ENCODE assay signal across 11 cellular contexts in the genomic region with DNA sequence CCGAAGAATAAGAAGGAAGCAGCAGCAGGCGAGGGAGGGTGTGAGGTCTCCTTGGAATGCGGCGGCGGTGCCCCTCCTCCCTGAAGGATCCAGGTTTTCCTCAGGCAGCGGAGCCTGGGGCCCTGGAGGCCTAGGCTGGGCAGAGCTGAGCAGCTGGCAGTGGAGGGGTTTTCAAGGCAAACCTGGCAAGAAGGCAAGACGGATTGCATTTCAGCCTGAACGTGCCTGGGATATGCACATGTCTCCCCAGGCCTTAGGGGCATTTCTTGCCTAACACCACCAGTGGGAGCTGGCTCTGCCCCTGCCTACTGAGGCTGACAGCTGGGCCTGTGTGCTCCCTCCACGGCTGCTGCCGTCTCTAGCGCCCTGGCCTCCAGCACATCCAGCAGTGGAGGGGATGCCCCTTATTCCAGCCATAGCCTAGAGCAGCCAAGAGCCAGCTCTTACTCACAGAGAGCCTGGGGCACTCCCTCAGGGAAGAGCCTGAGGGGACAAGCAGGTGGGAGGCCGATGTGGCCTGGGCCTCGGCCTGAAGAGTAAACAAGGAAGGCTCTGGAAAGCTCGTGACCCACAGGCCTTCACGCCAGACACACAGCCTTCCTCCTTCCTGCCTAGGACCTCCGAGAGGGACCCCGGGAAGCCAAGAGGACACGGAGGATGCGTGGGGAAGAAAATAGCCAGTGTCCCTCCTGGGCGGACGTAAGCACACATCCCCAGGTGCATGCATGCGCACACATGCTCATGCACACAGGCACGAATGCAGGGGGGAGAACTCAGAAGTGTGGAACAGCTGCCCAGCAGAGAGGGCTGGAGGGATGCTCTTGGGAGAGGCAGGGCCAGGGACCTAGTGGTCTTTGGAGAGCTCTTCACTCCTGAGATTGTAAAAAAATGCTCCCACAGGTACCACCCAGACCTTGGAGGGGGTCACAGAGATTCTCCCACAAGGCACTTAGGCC. TPM values are rescaled to one million over a fixed set of nuclear protein-coding genes. Genes with fewer than 3 reads are reported as not detected.
DNase-seq lines count a peak whose midpoint lies in the region; ATAC-seq, FAIRE-seq and TF ChIP-seq lines count a peak whose summit lies in the region.
"Had no signal": no experiment of that assay in that cellular context is flagged by ENCODE, and none has a peak within 500 bp of the region (broad histone marks: within the 10 kb centered on the region; RNA-seq: fewer than 3 reads in every experiment).

No MANE protein-coding gene starts in this region.

- POLR2A ChIA-PET in AG04450 (lab: Yijun Ruan, JAX) (no interaction called here), K562 (lab: Yijun Ruan, JAX) (interaction anchor here (0.6 kb wide), 2 partner anchors 18 to 35 kb away, joined by 3 read pairs; no protein-coding TSS in a partner anchor)

- H3K79me2 ChIP-seq in K562 (ENCODE audit: control insufficient read depth, insufficient read depth, low read length) = no peaks in the 10 kb centered on the region

- no peak for TF ChIP-seq POLR2A in K562 (conservative IDR thresholded peaks at IDR 0.05)

- no peaks in the 10 kb centered on the region for H3K36me3 ChIP-seq in MG63
- no peaks in the 10 kb centered on the region for H3K36me3 ChIP-seq in K562 (ENCODE audit: control insufficient read depth, insufficient read depth, low read length)
- no peaks in the 10 kb centered on the region for H3K36me3 ChIP-seq in left lung

- in situ Hi-C loops in K562 (cut with MboI) = no loop called here

- H3K9me3 ChIP-seq in AG04450 (ENCODE audit: control insufficient read depth, insufficient read depth, low read length) (no peaks in the 10 kb centered on the region; the same call in 1 of the 2 replicates), MG63 (no peaks in the 10 kb centered on the region), K562 (replicated peaks; ENCODE audit: control insufficient read depth, insufficient read depth, low read depth, low read length) (no peaks in the 10 kb centered on the region), left lung (no peaks in the 10 kb centered on the region)

- H3K4me1 ChIP-seq in K562 (replicated peaks in 1 of 2; ENCODE audit: control insufficient read depth in 2 of 2, insufficient read depth in 2 of 2, low read length in 2 of 2) (peaks cover 0 to 26% of the 10 kb centered on the region in 2 experiments; a peak in 2 of 5 replicates), left lung (no peaks in the 10 kb centered on the region)

- 0 out of 2 replicates have a peak overlapping the region, but pooled peaks have one; percentile 45 for H2AFZ ChIP-seq in K562 (ENCODE audit: low read depth, low read length)

- intact Hi-C loops in K562 (cut with micrococcal nuclease) = no loop called here
- intact Hi-C loops in left lung (cut with DNase I) = no loop called here

- peak overlapping the region; percentile 21 for H3K27ac ChIP-seq in AG04450 (ENCODE audit: low read depth, low read length)
- no peak overlapping the region for H3K27ac ChIP-seq in K562 (ENCODE audit: extremely low read depth, low read depth, low read length)
- H3K27ac ChIP-seq in left lung = no peak overlapping the region

- TF ChIP-seq EP300 in K562 (IDR thresholded peaks at IDR 0.05; ENCODE audit: low read length) = no peak

- peak overlapping the region in 1 of 2 donors; percentile 33 for H3K27ac Mint-ChIP-seq in activated naive CD4-positive, alpha-beta T cell treated with anti-CD3 and anti-CD28 coated beads, Interleukin-2, amount 50 U/mL, for 72 hours
- H3K27ac Mint-ChIP-seq: activated naive CD4-positive, alpha-beta T cell treated with anti-CD3 and anti-CD28 coated beads, Interleukin-2, amount 10 ng/mL, durations not matched to agents 7 days and 5 days; CD8-positive, alpha-beta memory T cell had no signal

- peak overlapping the region in 1 of 2 experiments; percentile 28; a peak in 1 of 4 replicates for H3K9ac ChIP-seq in K562 (ENCODE audit: insufficient read depth in 1 of 2, low read depth in 2 of 2, low read length in 2 of 2)

- H4K20me1 ChIP-seq in K562 (replicated peaks; ENCODE audit: control insufficient read depth, insufficient read depth, low read length) = no peaks in the 10 kb centered on the region

- DNase-seq in AG04450 (ENCODE audit: low read depth, low spot score) (no peak), MG63 (peak; percentile 87), K562 (ENCODE audit: extremely low read depth in 1 of 4, low spot score in 3 of 4) (peak in 1 of 4 experiments; percentile 2), left lung (no peak), GDM1 (lab: John Stamatoyannopoulos, UW) (no peak), mucosa of gallbladder (ENCODE audit: low spot score) (no peak)
- DNase-seq in activated T-cell treated with anti-CD3 and anti-CD28 coated beads, Interleukin-2, amount 50 U/mL, for 1 hour = no peak
- no peak for DNase-seq in activated naive CD4-positive, alpha-beta T cell treated with anti-CD3 and anti-CD28 coated beads, Interleukin-2, amount 50 U/mL, for 72 hours (ENCODE audit: low spot score in 2 of 2)
- DNase-seq: activated naive CD4-positive, alpha-beta T cell treated with anti-CD3 and anti-CD28 coated beads, Interleukin-2, amount 10 ng/mL, durations not matched to agents 7 days and 5 days; CD8-positive, alpha-beta memory T cell had no signal

- no peak for FAIRE-seq in K562 (lab: Jason Lieb, UNC)

- TF ChIP-seq CTCF in AG04450 (IDR thresholded peaks at IDR 0.05; ENCODE audit: low read depth, low read length) = 0 out of 2 replicates have a peak, but pooled peaks have one; percentile 12
- TF ChIP-seq CTCF in K562 (IDR thresholded peaks at IDR 0.05 in 2 of 3, conservative IDR thresholded peaks at IDR 0.05 in 1 of 3; ENCODE audit: insufficient read depth in 2 of 3, low read depth in 1 of 3, low read length in 3 of 3) = no peak
- TF ChIP-seq CTCF in left lung (IDR thresholded peaks at IDR 0.05) = no peak

- no peak for TF ChIP-seq RAD21 in K562 (CRISPR knock-in tag; conservative IDR thresholded peaks at IDR 0.05 in 1 of 2, IDR thresholded peaks at IDR 0.05 in 1 of 2)

- no peak overlapping the region for H3K4me2 ChIP-seq in K562 (ENCODE audit: insufficient read depth, low read length)

- no peaks in the 10 kb centered on the region for H3K36me3 Mint-ChIP-seq in activated naive CD4-positive, alpha-beta T cell treated with anti-CD3 and anti-CD28 coated beads, Interleukin-2, amount 50 U/mL, for 72 hours
- H3K36me3 Mint-ChIP-seq: activated naive CD4-positive, alpha-beta T cell treated with anti-CD3 and anti-CD28 coated beads, Interleukin-2, amount 10 ng/mL, durations not matched to agents 7 days and 5 days; CD8-positive, alpha-beta memory T cell had no signal

- ATAC-seq in K562 (peak; percentile 64), left lung (peak; percentile 33)
- no peak for ATAC-seq in activated naive CD4-positive, alpha-beta T cell treated with anti-CD3 and anti-CD28 coated beads, Interleukin-2, amount 50 U/mL, for 72 hours

- BruUV-seq in K562 (replicated peaks; lab: Mats Ljungman, UMichigan) = no TSS peak

- 44% methylated on average over 11 of the region's 23 CpGs for WGBS in K562 (ENCODE audit: insufficient coverage, low coverage, missing lambda C conversion rate)

- CTCF ChIA-PET in AG04450 (lab: Charles Lee) (interaction anchor here (1.0 to 1.7 kb wide), 3 partner anchors 43 to 109 kb away, joined by 3 to 5 read pairs (median 3); no protein-coding TSS in a partner anchor), K562 (lab: Yijun Ruan, JAX; ENCODE audit: low intra/inter-chr PET ratio) (no interaction called here)

- H3K27me3 ChIP-seq in AG04450 (ENCODE audit: control insufficient read depth, insufficient read depth, low read length) = peaks cover 2% of the 10 kb centered on the region
- no peaks in the 10 kb centered on the region for H3K27me3 ChIP-seq in MG63
- H3K27me3 ChIP-seq in K562 (ENCODE audit: control insufficient read depth in 2 of 2, insufficient read depth in 2 of 2, low read length in 2 of 2) = no peaks in the 10 kb centered on the region
- no peaks in the 10 kb centered on the region for H3K27me3 ChIP-seq in left lung

- H3K9me1 ChIP-seq in K562 (ENCODE audit: control insufficient read depth, insufficient read depth, low read length) = no peaks in the 10 kb centered on the region

- no peak overlapping the region for H3K4me3 ChIP-seq in AG04450 (ENCODE audit: low read depth, low read length)
- H3K4me3 ChIP-seq in MG63 = no peak overlapping the region
- no peak overlapping the region for H3K4me3 ChIP-seq in K562
- no peak overlapping the region for H3K4me3 ChIP-seq in left lung

- no peaks in the 10 kb centered on the region for H3K9me3 Mint-ChIP-seq in activated naive CD4-positive, alpha-beta T cell treated with anti-CD3 and anti-CD28 coated beads, Interleukin-2, amount 50 U/mL, for 72 hours
- H3K9me3 Mint-ChIP-seq: activated naive CD4-positive, alpha-beta T cell treated with anti-CD3 and anti-CD28 coated beads, Interleukin-2, amount 10 ng/mL, durations not matched to agents 7 days and 5 days; CD8-positive, alpha-beta memory T cell had no signal

RNA-seq across cellular contexts. Expression of a gene that starts 23.0 kb away (rescaled TPM):
- polyA plus RNA-seq in AG04450 (2011; rRNA removed) (78.3 and 82.5 TPM in 2 replicates), K562 (2011; rRNA removed) (94.1 and 95.6 TPM in 2 replicates), K562 (2014; fragmentation: Illumina TruSeq; extraction: Trizol) (52.4 and 55.6 TPM in 2 replicates), K562 (2014; fragmentation: Nextera tagmentation; extraction: Ambion mirVana) (10 to 100 TPM; 10.6 to 16.1 TPM), K562 (2014; rRNA removed) (58.7 and 68.3 TPM in 2 replicates)
- polyA minus RNA-seq in AG04450 (2011; rRNA and poly(A)+ RNA removed) = 42.1 and 51.4 TPM in 2 replicates
- total RNA-seq in MG63 (2014; rRNA removed; shearing (Covaris generic); ENCODE audit: low replicate concordance) = 48.2 and 87.3 TPM in 2 replicates
- total RNA-seq in K562 (2011; cell fraction: chromatin; rRNA removed; ENCODE audit: low replicate concordance) = 38.8 and 45.9 TPM in 2 replicates
- 28.3 and 32.6 TPM in 2 replicates for total RNA-seq in K562 (2011; cell fraction: nucleolus; rRNA removed)
- 30.9 and 46.0 TPM in 2 replicates for total RNA-seq in K562 (2011; cell fraction: nucleoplasm; rRNA removed)
- total RNA-seq in K562 (2014; rRNA removed) (53.3 and 65.7 TPM in 2 replicates), K562 (2014; rRNA removed; fragmentation: Illumina TruSeq; extraction: Trizol) (29.1 and 29.3 TPM in 2 replicates), K562 (2015; rRNA removed; fragmentation: Illumina TruSeq; extraction: Trizol) (28.3 and 31.8 TPM in 2 replicates), K562 (2021) (38.9 and 39.5 TPM in 2 replicates), left lung (10 to 100 TPM; 38.7 to 44.4 TPM), mucosa of gallbladder (51.7 TPM)
- 76.7 and 80.9 TPM in 2 replicates for polyA plus RNA-seq in K562 (2011; cell fraction: cytosol; rRNA removed)
- 48.0 and 48.4 TPM in 2 replicates for polyA plus RNA-seq in K562 (2011; cell fraction: nucleus; rRNA removed)
- 43.7 and 47.1 TPM in 2 replicates for polyA plus RNA-seq in K562 (2012)
- polyA minus RNA-seq in K562 (2011; rRNA and poly(A)+ RNA removed) = 50.6 and 57.5 TPM in 2 replicates
- polyA minus RNA-seq in K562 (2011; cell fraction: cytosol; rRNA and poly(A)+ RNA removed) = 29.7 and 30.0 TPM in 2 replicates
- 13.5 and 25.0 TPM in 2 replicates for polyA minus RNA-seq in K562 (2011; cell fraction: nucleus; rRNA and poly(A)+ RNA removed)
- 10 to 100 TPM; 40.1 to 63.7 TPM for total RNA-seq in activated naive CD4-positive, alpha-beta T cell treated with anti-CD3 and anti-CD28 coated beads, Interleukin-2, amount 50 U/mL, for 72 hours

RNA-seq across cellular contexts. Expression of a gene that starts 24.3 kb away (rescaled TPM):
- polyA plus RNA-seq in AG04450 (2011; rRNA removed) = 0.55 and 0.63 TPM in 2 replicates
- polyA minus RNA-seq in AG04450 (2011; rRNA and poly(A)+ RNA removed) = 0.35 and 0.78 TPM in 2 replicates
- 49.2 and 50.6 TPM in 2 replicates for total RNA-seq in MG63 (2014; rRNA removed; shearing (Covaris generic); ENCODE audit: low replicate concordance)
- 0.23 and 0.65 TPM in 2 replicates for total RNA-seq in K562 (2011; cell fraction: chromatin; rRNA removed; ENCODE audit: low replicate concordance)
- total RNA-seq in K562 (2011; cell fraction: nucleolus; rRNA removed) = 0.79 and 1.2 TPM in 2 replicates
- 0.51 and 0.69 TPM in 2 replicates for total RNA-seq in K562 (2011; cell fraction: nucleoplasm; rRNA removed)
- total RNA-seq in K562 (2014; rRNA removed) = 0.18 and 0.90 TPM in 2 replicates
- total RNA-seq in K562 (2014; rRNA removed; fragmentation: Illumina TruSeq; extraction: Trizol) = 0.22 and 0.32 TPM in 2 replicates
- total RNA-seq in K562 (2015; rRNA removed; fragmentation: Illumina TruSeq; extraction: Trizol) = 0.11 and 0.34 TPM in 2 replicates
- 0.29 and 0.44 TPM in 2 replicates for total RNA-seq in K562 (2021)
- 0.14 and 0.20 TPM in 2 replicates for polyA plus RNA-seq in K562 (2011; rRNA removed)
- 0.03 and 0.07 TPM in 2 replicates for polyA plus RNA-seq in K562 (2011; cell fraction: cytosol; rRNA removed)
- 0.06 and 0.31 TPM in 2 replicates for polyA plus RNA-seq in K562 (2011; cell fraction: nucleus; rRNA removed)
- 0.10 and 0.29 TPM in 2 replicates for polyA plus RNA-seq in K562 (2012)
- polyA plus RNA-seq in K562 (2014; fragmentation: Illumina TruSeq; extraction: Trizol) = 0.18 and 0.54 TPM in 2 replicates
- polyA plus RNA-seq in K562 (2014; fragmentation: Nextera tagmentation; extraction: Ambion mirVana) = under 1 TPM; 0.04 to 0.07 TPM
- 0.30 and 0.66 TPM in 2 replicates for polyA plus RNA-seq in K562 (2014; rRNA removed)
- 0.06 and 0.14 TPM in 2 replicates for polyA minus RNA-seq in K562 (2011; rRNA and poly(A)+ RNA removed)
- polyA minus RNA-seq in K562 (2011; cell fraction: cytosol; rRNA and poly(A)+ RNA removed) = not detected in 2 replicates
- 0.22 and 0.40 TPM in 2 replicates for polyA minus RNA-seq in K562 (2011; cell fraction: nucleus; rRNA and poly(A)+ RNA removed)
- 1 to 10 TPM; 3.4 to 4.6 TPM for total RNA-seq in left lung
- total RNA-seq in mucosa of gallbladder = 4.6 TPM
- under 1 TPM in 1 of 2 donors, not detected in 1; 0.46 TPM for total RNA-seq in activated naive CD4-positive, alpha-beta T cell treated with anti-CD3 and anti-CD28 coated beads, Interleukin-2, amount 50 U/mL, for 72 hours
- total RNA-seq: mononuclear cell had no signal
- polyA plus RNA-seq: CD8-positive, alpha-beta memory T cell had no signal

RNA-seq across cellular contexts. Expression of a gene that starts 56.7 kb away (rescaled TPM):
- 0.37 and 0.64 TPM in 2 replicates for polyA plus RNA-seq in AG04450 (2011; rRNA removed)
- 0.60 and 1.9 TPM in 2 replicates for polyA minus RNA-seq in AG04450 (2011; rRNA and poly(A)+ RNA removed)
- 5.4 and 11.3 TPM in 2 replicates for total RNA-seq in MG63 (2014; rRNA removed; shearing (Covaris generic); ENCODE audit: low replicate concordance)
- 43.9 and 107 TPM in 2 replicates for total RNA-seq in K562 (2011; cell fraction: chromatin; rRNA removed; ENCODE audit: low replicate concordance)
- total RNA-seq in K562 (2011; cell fraction: nucleolus; rRNA removed) = 48.3 and 51.7 TPM in 2 replicates
- 33.6 and 36.7 TPM in 2 replicates for total RNA-seq in K562 (2011; cell fraction: nucleoplasm; rRNA removed)
- total RNA-seq in K562 (2014; rRNA removed) = 10.6 and 11.1 TPM in 2 replicates
- 8.1 and 8.2 TPM in 2 replicates for total RNA-seq in K562 (2014; rRNA removed; fragmentation: Illumina TruSeq; extraction: Trizol)
- total RNA-seq in K562 (2015; rRNA removed; fragmentation: Illumina TruSeq; extraction: Trizol) = 5.7 and 5.8 TPM in 2 replicates
- total RNA-seq in K562 (2021) = 13.6 and 15.5 TPM in 2 replicates
- polyA plus RNA-seq in K562 (2011; rRNA removed) = 6.8 and 8.3 TPM in 2 replicates
- 4.3 and 6.7 TPM in 2 replicates for polyA plus RNA-seq in K562 (2011; cell fraction: cytosol; rRNA removed)
- 19.3 and 36.6 TPM in 2 replicates for polyA plus RNA-seq in K562 (2011; cell fraction: nucleus; rRNA removed)
- polyA plus RNA-seq in K562 (2012) = 5.5 and 6.8 TPM in 2 replicates
- polyA plus RNA-seq in K562 (2014; fragmentation: Illumina TruSeq; extraction: Trizol) = 7.7 and 8.6 TPM in 2 replicates
- polyA plus RNA-seq in K562 (2014; fragmentation: Nextera tagmentation; extraction: Ambion mirVana) = 1 to 10 TPM in 1 of 2 experiments, under 1 TPM in 1; 0.91 to 1.8 TPM
- 10.2 and 11.6 TPM in 2 replicates for polyA plus RNA-seq in K562 (2014; rRNA removed)
- 10.8 and 14.4 TPM in 2 replicates for polyA minus RNA-seq in K562 (2011; rRNA and poly(A)+ RNA removed)
- polyA minus RNA-seq in K562 (2011; cell fraction: cytosol; rRNA and poly(A)+ RNA removed) = 4.2 and 4.9 TPM in 2 replicates
- polyA minus RNA-seq in K562 (2011; cell fraction: nucleus; rRNA and poly(A)+ RNA removed) = 12.8 and 15.6 TPM in 2 replicates
- total RNA-seq in left lung = 1 to 10 TPM; 5.6 to 6.7 TPM
- total RNA-seq in mucosa of gallbladder = 18.6 TPM
- total RNA-seq in activated naive CD4-positive, alpha-beta T cell treated with anti-CD3 and anti-CD28 coated beads, Interleukin-2, amount 50 U/mL, for 72 hours = 1 to 10 TPM; 1.1 to 4.8 TPM
- polyA plus RNA-seq: CD8-positive, alpha-beta memory T cell had no signal

Comparison
In these comparisons a context has a peak if more than half of its experiments do, and no peak if none do; other contexts are left out.
1. ATAC-seq: peak in K562 (single experiment) and left lung (single experiment); none in activated naive CD4-positive, alpha-beta T cell treated with anti-CD3 and anti-CD28 coated beads, Interleukin-2, amount 50 U/mL, for 72 hours (0 of 2).